Comparison of ENCODE assay signal across 23 cellular contexts in the genomic region with DNA sequence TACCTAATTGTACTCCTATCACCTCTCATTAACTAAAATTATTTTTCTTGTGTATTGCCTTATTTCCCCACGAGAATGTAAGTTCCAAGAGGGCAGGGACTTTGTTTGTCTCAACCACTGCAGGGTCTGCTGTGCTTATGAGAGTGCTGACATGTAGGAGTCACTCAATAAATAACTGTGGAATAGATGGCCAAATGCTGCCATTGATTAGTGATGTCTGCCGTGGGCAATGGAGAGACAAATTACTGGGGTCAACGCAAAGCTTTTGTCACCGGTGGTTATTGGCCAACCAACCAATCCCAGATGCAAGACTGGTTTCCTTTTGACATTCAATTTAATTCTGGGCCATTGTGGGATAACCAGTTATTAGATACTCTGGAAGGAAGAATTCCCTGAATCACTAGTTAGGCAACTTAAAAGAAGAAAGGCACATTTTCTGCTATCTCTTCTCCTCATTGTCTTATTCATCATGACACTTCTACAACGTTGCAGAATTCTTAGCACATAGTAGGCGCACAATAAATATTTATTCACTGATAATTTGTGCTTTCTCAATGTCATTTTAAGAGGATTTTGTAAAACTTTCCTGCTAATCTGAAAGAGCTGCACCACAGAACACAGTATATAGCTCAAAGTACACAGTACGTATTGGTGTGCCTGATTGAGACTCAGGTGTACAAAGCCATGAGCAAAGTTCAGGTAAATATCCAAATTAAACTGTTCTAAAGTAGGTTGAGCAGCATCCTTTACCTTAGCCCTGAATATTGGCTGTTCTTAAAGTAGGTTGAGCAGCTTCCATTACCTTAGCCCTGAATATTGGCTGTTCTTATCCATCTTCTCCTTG.
"Had no signal": no experiment of that assay in that cellular context is flagged by ENCODE, and none has a peak within 500 bp of the region (broad histone marks: within the 10 kb centered on the region; RNA-seq: fewer than 3 reads in every experiment).

No MANE protein-coding gene starts in this region.

- DNase-seq: colonic mucosa; cortex of kidney; effector CD8-positive, alpha-beta T cell; effector memory CD8-positive, alpha-beta T cell; endodermal cell; erythroblast; esophagus squamous epithelium; foreskin keratinocyte; glutamatergic neuron; heart right ventricle; hippocampal formation; left cardiac atrium; left lung; left ventricle myocardium superior; lower lobe of right lung; mesenchymal stem cell; mucosa of descending colon; naive B cell had no signal

- H3K4me1 ChIP-seq: colonic mucosa, foreskin keratinocyte, heart right ventricle, left lung, lower lobe of right lung had no signal

- H3K36me3 ChIP-seq: colonic mucosa, esophagus squamous epithelium, heart right ventricle, lower lobe of right lung had no signal

- ATAC-seq: effector memory CD8-positive, alpha-beta T cell; foreskin keratinocyte; heart right ventricle; left cardiac atrium; left lung; left ventricle myocardium superior; lower lobe of right lung; mucosa of descending colon had no signal

- H3K4me3 ChIP-seq: colonic mucosa, esophagus squamous epithelium, heart right ventricle, left lung, lower lobe of right lung, mucosa of descending colon had no signal

- H3K27me3 ChIP-seq: colonic mucosa, esophagus squamous epithelium, foreskin keratinocyte, heart right ventricle, left lung had no signal

- H3K9me3 ChIP-seq: colonic mucosa, esophagus squamous epithelium, heart right ventricle, left lung, lower lobe of right lung, mucosa of descending colon had no signal

- FAIRE-seq: endometrium, frontal cortex, islet of Langerhans, keratinocyte had no signal

- H3K27ac ChIP-seq: colonic mucosa, epithelial cell of prostate, esophagus squamous epithelium, foreskin keratinocyte, heart right ventricle, left lung, lower lobe of right lung had no signal
